9 cellular contexts compared by ENCODE assay signal in genomic region chr19:6529937-6530384, GRCh38. TPM values are rescaled to one million over a fixed set of nuclear protein-coding genes. Genes with fewer than 3 reads are reported as not detected.
DNase-seq lines count a peak whose midpoint lies in the region; ATAC-seq and TF ChIP-seq lines count a peak whose summit lies in the region.
"Had no signal": no experiment of that assay in that cellular context is flagged by ENCODE, and none has a peak within 500 bp of the region (broad histone marks: within the 10 kb centered on the region; RNA-seq: fewer than 3 reads in every experiment).

No MANE protein-coding gene starts in this region.

- H3K4me1 ChIP-seq in PC-9 (replicated peaks; ENCODE audit: insufficient read depth) (peaks cover 5% of the 10 kb centered on the region; the same call in 1 of the 2 replicates), sigmoid colon (peaks cover 0 to 38% (median 10%) of the 10 kb centered on the region in 4 donors)

- no peaks in the 10 kb centered on the region for H3K9me2 ChIP-seq in PC-9 (ENCODE audit: insufficient read depth)

- H3F3A ChIP-seq in PC-9 (ENCODE audit: insufficient read depth, low read depth) = no peaks in the 10 kb centered on the region

- peak overlapping the region; percentile 85 for H3K4me2 ChIP-seq in PC-9

- no peaks in the 10 kb centered on the region for H3K27me3 ChIP-seq in PC-9 (ENCODE audit: insufficient read depth, low read depth)
- peaks cover 8 to 34% (median 32%) of the 10 kb centered on the region in 3 donors for H3K27me3 ChIP-seq in sigmoid colon
- H3K27me3 ChIP-seq: pancreas had no signal

- no peak for TF ChIP-seq POLR2A in sigmoid colon (IDR thresholded peaks at IDR 0.05)

- no TSS peak for BruUV-seq in PC-9 (replicated peaks; lab: Mats Ljungman, UMichigan)

- 67 to 75% methylated on average over 2 of the region's 2 CpGs for WGBS in sigmoid colon, 2 donors

- TF ChIP-seq CTCF in GM12864 (IDR thresholded peaks at IDR 0.05; ENCODE audit: low read depth, low read length, missing control alignments) (no peak), PC-9 (conservative IDR thresholded peaks at IDR 0.05) (no peak), epithelial cell of esophagus (IDR thresholded peaks at IDR 0.05; ENCODE audit: insufficient read depth, low read depth, low read length, missing control alignments) (no peak), sigmoid colon (IDR thresholded peaks at IDR 0.05) (no peak)

- DNase-seq in GM12864 (ENCODE audit: low read depth) (no peak), PC-9 (no peak), epithelial cell of esophagus (ENCODE audit: low read depth) (no peak), sigmoid colon (no peak), NCI-H1436 treated with DMSO at 0.1 percent for 48 hours (lab: John Stamatoyannopoulos, UW) (no peak), nucleus accumbens (lab: John Stamatoyannopoulos, UW) (no peak), NCI-H1436 (lab: John Stamatoyannopoulos, UW) (no peak)

- ATAC-seq in HG02678 (IDR thresholded peaks at IDR 0.05; ENCODE audit: unreplicated experiment) = no peak

- no peaks in the 10 kb centered on the region for H3K9me3 ChIP-seq in PC-9 (ENCODE audit: insufficient read depth, low read depth)
- no peaks in the 10 kb centered on the region for H3K9me3 ChIP-seq in sigmoid colon
- H3K9me3 ChIP-seq: pancreas had no signal

- POLR2A ChIA-PET in PC-9 (lab: Charles Lee; ENCODE audit: unreplicated experiment) = interaction anchor here (0.6 to 1.3 kb wide), 5 partner anchors 35 to 1398 kb away, joined by 3 to 16 read pairs (median 6); partner anchors contain the start of gene KHSRP

- H3K36me3 ChIP-seq in PC-9 (ENCODE audit: low read depth) (no peaks in the 10 kb centered on the region), sigmoid colon (no peaks in the 10 kb centered on the region)
- H3K36me3 ChIP-seq: pancreas had no signal

- intact Hi-C loops in PC-9 (cut with micrococcal nuclease; ENCODE audit: unreplicated experiment) = no loop called here
- intact Hi-C loops in sigmoid colon (cut with DNase I) = loop anchor here (5.0 kb wide), 2 partner anchors 68 to 207 kb away; partner anchors contain the start of genes CRB3, GPR108 and TRIP10

- no peaks in the 10 kb centered on the region for H4K20me1 ChIP-seq in PC-9 (ENCODE audit: insufficient read depth)

- peak overlapping the region; percentile 82 for H3K27ac ChIP-seq in PC-9
- H3K27ac ChIP-seq in sigmoid colon = peak overlapping the region in 2 of 4 donors; percentile 51 to 74
- H3K27ac ChIP-seq: pancreas had no signal

- CTCF ChIA-PET in PC-9 (lab: Charles Lee) = no interaction called here

- H3K79me2 ChIP-seq in PC-9 (ENCODE audit: low read depth) = peaks cover 15% of the 10 kb centered on the region

- H3K4me3 ChIP-seq in GM12864 (ENCODE audit: low read depth, low read length) (peak overlapping the region; percentile 72), PC-9 (peak overlapping the region; percentile 90), epithelial cell of esophagus (ENCODE audit: low read length) (peak overlapping the region; percentile 93), sigmoid colon (peak overlapping the region; percentile 36 to 60 (median 50))

- H2AFZ ChIP-seq in PC-9 = peak overlapping the region; percentile 79; the same call in 1 of the 2 replicates

- TF ChIP-seq EP300 in sigmoid colon (IDR thresholded peaks at IDR 0.05) = no peak

RNA-seq across cellular contexts. Expression of gene TNFSF9, which starts 0.9 kb away (rescaled TPM):
- total RNA-seq in PC-9 (2021) = 8.4 and 11.2 TPM in 2 replicates
- 1 to 10 TPM in 1 of 4 donors, under 1 TPM in 2, not detected in 1; 0.16 to 1.8 (median 0.36) TPM for total RNA-seq in sigmoid colon
- 1 to 10 TPM in 1 of 3 donors, under 1 TPM in 2; 0.46 to 4.2 (median 0.60) TPM for polyA plus RNA-seq in sigmoid colon
- polyA plus RNA-seq: pancreas had no signal

RNA-seq across cellular contexts. Expression of gene TUBB4A, which starts 27.9 kb away (rescaled TPM):
- not detected in 2 replicates for total RNA-seq in PC-9 (2021)
- 1 to 10 TPM; 2.0 to 6.1 (median 3.0) TPM for total RNA-seq in sigmoid colon
- polyA plus RNA-seq in sigmoid colon = 1 to 10 TPM in 1 of 3 donors, under 1 TPM in 1, not detected in 1; under 0.01 to 2.4 TPM

RNA-seq across cellular contexts. Expression of gene DENND1C, which starts 48.4 kb away (rescaled TPM):
- total RNA-seq in PC-9 (2021) (not detected in 2 replicates), sigmoid colon (1 to 10 TPM in 2 of 4 donors, under 1 TPM in 1, not detected in 1; 0.99 to 2.0 (median 1.1) TPM)
- polyA plus RNA-seq in sigmoid colon = 10 to 100 TPM in 1 of 3 donors, 1 to 10 TPM in 2; 1.8 to 18.1 (median 6.0) TPM
